ENCODE assay signal across 9 cellular contexts in the genomic region with DNA sequence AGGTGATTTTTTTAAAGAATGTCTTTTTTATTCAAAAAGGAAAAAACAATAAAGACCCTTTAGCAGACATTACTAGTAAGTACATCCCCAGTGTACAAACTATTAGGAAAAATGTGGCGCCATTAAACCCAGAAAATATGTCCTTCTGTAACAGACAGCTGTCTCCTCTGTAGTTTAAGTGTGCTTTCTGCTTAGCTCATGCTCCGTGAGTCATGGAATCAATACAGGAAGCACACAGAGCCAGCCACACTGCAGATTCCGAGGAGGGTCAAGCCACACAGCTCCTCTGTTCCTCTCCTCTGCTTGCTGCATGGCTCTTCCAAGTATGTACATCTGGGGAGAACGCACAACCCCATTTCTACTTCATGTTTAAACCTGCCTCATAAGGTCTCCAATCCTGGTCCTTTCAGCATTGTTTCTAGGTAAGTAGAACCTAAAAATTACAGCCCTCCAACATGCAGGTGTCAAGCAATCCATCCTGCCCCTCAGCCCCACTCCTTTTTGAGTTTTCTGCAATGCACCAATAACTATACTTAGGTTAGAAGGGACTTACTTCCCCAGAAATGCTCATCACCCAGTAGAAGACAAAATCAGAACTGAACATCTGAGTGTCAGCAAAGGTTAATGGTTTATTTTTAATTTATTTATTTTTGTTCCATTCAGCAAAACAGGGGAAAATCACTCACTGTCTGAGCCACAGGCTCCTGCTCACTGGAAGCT. TPM values are rescaled to one million over a fixed set of nuclear protein-coding genes. Genes with fewer than 3 reads are reported as not detected.
A peak's percentile ranks its signal among the peaks of the same experiment; 100 is the strongest.
DNase-seq lines count a peak whose midpoint lies in the region; ATAC-seq and TF ChIP-seq lines count a peak whose summit lies in the region.
"Had no signal": no experiment of that assay in that cellular context is flagged by ENCODE, and none has a peak within 500 bp of the region (broad histone marks: within the 10 kb centered on the region; RNA-seq: fewer than 3 reads in every experiment).

No MANE protein-coding gene starts in this region.

- H3K4me3 Mint-ChIP-seq in HFFc6, result peak overlapping the region; percentile 82

- peaks cover 4% of the 10 kb centered on the region; the same call in 1 of the 2 replicates for H3K27me3 Mint-ChIP-seq in HFFc6 (ENCODE audit: insufficient read depth)

- TF ChIP-seq CTCF in AG04449 (IDR thresholded peaks at IDR 0.05; ENCODE audit: insufficient read depth, low read length, missing control alignments) (no peak), HFFc6 (IDR thresholded peaks at IDR 0.05) (no peak), body of pancreas (IDR thresholded peaks at IDR 0.05) (no peak)

- no peaks in the 10 kb centered on the region for H3K9me3 Mint-ChIP-seq in HFFc6

- peak; percentile 49 for DNase-seq in AG04449 (ENCODE audit: low read depth, low spot score)
- peak; percentile 66 for DNase-seq in HFFc6
- DNase-seq in OCI-M2 (lab: John Stamatoyannopoulos, UW; ENCODE audit: unreplicated experiment), result peak; percentile 18
- peak; percentile 69 to 83 (median 77) for DNase-seq in body of pancreas
- DNase-seq in islet precursor cell, result peak; percentile 90
- DNase-seq in stimulated activated CD4-positive, alpha-beta T cell treated with anti-CD3 and anti-CD28 coated beads, Interleukin-4, amount 100 ng/mL, for 24 hours, result peak; percentile 17
- no peak for DNase-seq in activated effector memory CD4-positive, alpha-beta T cell treated with Interleukin-2 at 50 U/mL for 16 hours

- TF ChIP-seq POLR2A in body of pancreas (IDR thresholded peaks at IDR 0.05), result peak in 1 of 3 donors; percentile 19

- 11 to 23% methylated on average over 4 of the region's 4 CpGs for WGBS in body of pancreas, 2 donors

- ATAC-seq in body of pancreas (peak; percentile 90), HG02970 (IDR thresholded peaks at IDR 0.05; ENCODE audit: low FRiP score, unreplicated experiment) (no peak)
- ATAC-seq: GM12878 had no signal

- POLR2A ChIA-PET in AG04449 (lab: Yijun Ruan, JAX), result no interaction called here

- peaks cover 67% of the 10 kb centered on the region for H3K4me1 Mint-ChIP-seq in HFFc6 (ENCODE audit: low read depth)

- intact Hi-C loops in body of pancreas (cut with DNase I), result no loop called here

- H3K4me3 ChIP-seq in AG04449 (ENCODE audit: low read depth, low read length) (peak overlapping the region; percentile 43), body of pancreas (no peak overlapping the region)
- H3K4me3 ChIP-seq: GM12878 had no signal

- H3K36me3 ChIP-seq in body of pancreas (replicated peaks in 1 of 2; ENCODE audit: insufficient read depth in 1 of 2, low read depth in 2 of 2), result no peaks in the 10 kb centered on the region

- H3K4me1 ChIP-seq in body of pancreas, result peaks cover 71% of the 10 kb centered on the region

- peaks cover 6% of the 10 kb centered on the region; the same call in 1 of the 2 replicates for H3K36me3 Mint-ChIP-seq in HFFc6 (ENCODE audit: low read depth)

- H3K9me3 ChIP-seq in body of pancreas, result no peaks in the 10 kb centered on the region

- H3K27me3 ChIP-seq in body of pancreas, result no peaks in the 10 kb centered on the region

- peak overlapping the region; percentile 92 for H3K27ac Mint-ChIP-seq in HFFc6

- H3K27ac ChIP-seq in body of pancreas, result peak overlapping the region; percentile 71 to 91 (median 79)

- CTCF ChIA-PET in AG04449 (lab: Yijun Ruan, JAX), result interaction anchor here (1.5 kb wide), 1 partner anchor 18 kb away, joined by 3 read pairs; no protein-coding TSS in a partner anchor

RNA-seq across cellular contexts. Expression of a gene that starts 37.5 kb away (rescaled TPM):
- 10 to 100 TPM; 37.5 to 48.4 (median 43.1) TPM for total RNA-seq in HFFc6 (2021; fragmentation: NEBNext Ultra II Directional; extraction: Animal tissue kit (Norgen Biotek cat#: 25700))
- 10 to 100 TPM; 14.0 to 18.5 TPM for total RNA-seq in body of pancreas
